In the genomic region with DNA sequence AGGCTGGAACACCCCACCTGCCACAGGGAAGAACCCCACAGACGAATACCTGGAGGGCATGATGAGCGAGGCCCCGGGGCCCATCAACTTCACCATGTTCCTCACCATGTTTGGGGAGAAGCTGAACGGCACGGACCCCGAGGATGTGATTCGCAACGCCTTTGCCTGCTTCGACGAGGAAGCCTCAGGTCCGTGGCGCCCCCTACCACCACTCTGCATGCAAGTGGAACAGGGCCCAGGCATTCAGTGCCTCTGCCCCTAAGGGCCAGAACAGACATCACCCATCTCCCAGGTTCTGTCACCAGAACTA, we compare ENCODE assay signal across 1 cellular context.
TF ChIP-seq lines count a peak whose summit lies in the region.

No MANE protein-coding gene starts in this region.

TF ChIP-seq in K562, 482 proteins besides CTCF, POLR2A, EP300 and RAD21 (continued from another document):
- TF ChIP-seq, protein P1, sequence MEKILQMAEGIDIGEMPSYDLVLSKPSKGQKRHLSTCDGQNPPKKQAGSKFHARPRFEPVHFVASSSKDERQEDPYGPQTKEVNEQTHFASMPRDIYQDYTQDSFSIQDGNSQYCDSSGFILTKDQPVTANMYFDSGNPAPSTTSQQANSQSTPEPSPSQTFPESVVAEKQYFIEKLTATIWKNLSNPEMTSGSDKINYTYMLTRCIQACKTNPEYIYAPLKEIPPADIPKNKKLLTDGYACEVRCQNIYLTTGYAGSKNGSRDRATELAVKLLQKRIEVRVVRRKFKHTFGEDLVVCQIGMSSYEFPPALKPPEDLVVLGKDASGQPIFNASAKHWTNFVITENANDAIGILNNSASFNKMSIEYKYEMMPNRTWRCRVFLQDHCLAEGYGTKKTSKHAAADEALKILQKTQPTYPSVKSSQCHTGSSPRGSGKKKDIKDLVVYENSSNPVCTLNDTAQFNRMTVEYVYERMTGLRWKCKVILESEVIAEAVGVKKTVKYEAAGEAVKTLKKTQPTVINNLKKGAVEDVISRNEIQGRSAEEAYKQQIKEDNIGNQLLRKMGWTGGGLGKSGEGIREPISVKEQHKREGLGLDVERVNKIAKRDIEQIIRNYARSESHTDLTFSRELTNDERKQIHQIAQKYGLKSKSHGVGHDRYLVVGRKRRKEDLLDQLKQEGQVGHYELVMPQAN (IDR thresholded peaks at IDR 0.05; ENCODE audit: borderline replicate concordance): no peak
- TF ChIP-seq ZBTB17 (CRISPR knock-in tag; IDR thresholded peaks at IDR 0.05) (no peak), MBD2 (IDR thresholded peaks at IDR 0.05; ENCODE audit: borderline replicate concordance, low read depth) (no peak), RAD51 (IDR thresholded peaks at IDR 0.05; ENCODE audit: borderline replicate concordance, low read depth) (no peak), KAT7 (CRISPR knock-in tag; IDR thresholded peaks at IDR 0.05; ENCODE audit: borderline replicate concordance) (no peak), PYGO2 (tag; IDR thresholded peaks at IDR 0.05) (no peak)
- TF ChIP-seq, protein P2, sequence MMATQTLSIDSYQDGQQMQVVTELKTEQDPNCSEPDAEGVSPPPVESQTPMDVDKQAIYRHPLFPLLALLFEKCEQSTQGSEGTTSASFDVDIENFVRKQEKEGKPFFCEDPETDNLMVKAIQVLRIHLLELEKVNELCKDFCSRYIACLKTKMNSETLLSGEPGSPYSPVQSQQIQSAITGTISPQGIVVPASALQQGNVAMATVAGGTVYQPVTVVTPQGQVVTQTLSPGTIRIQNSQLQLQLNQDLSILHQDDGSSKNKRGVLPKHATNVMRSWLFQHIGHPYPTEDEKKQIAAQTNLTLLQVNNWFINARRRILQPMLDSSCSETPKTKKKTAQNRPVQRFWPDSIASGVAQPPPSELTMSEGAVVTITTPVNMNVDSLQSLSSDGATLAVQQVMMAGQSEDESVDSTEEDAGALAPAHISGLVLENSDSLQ (IDR thresholded peaks at IDR 0.05): no peak
- TF ChIP-seq, protein P3, sequence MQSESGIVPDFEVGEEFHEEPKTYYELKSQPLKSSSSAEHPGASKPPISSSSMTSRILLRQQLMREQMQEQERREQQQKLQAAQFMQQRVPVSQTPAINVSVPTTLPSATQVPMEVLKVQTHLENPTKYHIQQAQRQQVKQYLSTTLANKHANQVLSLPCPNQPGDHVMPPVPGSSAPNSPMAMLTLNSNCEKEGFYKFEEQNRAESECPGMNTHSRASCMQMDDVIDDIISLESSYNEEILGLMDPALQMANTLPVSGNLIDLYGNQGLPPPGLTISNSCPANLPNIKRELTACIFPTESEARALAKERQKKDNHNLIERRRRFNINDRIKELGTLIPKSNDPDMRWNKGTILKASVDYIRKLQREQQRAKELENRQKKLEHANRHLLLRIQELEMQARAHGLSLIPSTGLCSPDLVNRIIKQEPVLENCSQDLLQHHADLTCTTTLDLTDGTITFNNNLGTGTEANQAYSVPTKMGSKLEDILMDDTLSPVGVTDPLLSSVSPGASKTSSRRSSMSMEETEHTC (IDR thresholded peaks at IDR 0.05): no peak
- TF ChIP-seq, protein P4, sequence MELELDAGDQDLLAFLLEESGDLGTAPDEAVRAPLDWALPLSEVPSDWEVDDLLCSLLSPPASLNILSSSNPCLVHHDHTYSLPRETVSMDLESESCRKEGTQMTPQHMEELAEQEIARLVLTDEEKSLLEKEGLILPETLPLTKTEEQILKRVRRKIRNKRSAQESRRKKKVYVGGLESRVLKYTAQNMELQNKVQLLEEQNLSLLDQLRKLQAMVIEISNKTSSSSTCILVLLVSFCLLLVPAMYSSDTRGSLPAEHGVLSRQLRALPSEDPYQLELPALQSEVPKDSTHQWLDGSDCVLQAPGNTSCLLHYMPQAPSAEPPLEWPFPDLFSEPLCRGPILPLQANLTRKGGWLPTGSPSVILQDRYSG (tag; conservative IDR thresholded peaks at IDR 0.05; ENCODE audit: low read depth): no peak
- TF ChIP-seq, protein P5, sequence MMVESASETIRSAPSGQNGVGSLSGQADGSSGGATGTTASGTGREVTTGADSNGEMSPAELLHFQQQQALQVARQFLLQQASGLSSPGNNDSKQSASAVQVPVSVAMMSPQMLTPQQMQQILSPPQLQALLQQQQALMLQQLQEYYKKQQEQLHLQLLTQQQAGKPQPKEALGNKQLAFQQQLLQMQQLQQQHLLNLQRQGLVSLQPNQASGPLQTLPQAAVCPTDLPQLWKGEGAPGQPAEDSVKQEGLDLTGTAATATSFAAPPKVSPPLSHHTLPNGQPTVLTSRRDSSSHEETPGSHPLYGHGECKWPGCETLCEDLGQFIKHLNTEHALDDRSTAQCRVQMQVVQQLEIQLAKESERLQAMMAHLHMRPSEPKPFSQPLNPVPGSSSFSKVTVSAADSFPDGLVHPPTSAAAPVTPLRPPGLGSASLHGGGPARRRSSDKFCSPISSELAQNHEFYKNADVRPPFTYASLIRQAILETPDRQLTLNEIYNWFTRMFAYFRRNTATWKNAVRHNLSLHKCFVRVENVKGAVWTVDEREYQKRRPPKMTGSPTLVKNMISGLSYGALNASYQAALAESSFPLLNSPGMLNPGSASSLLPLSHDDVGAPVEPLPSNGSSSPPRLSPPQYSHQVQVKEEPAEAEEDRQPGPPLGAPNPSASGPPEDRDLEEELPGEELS (CRISPR knock-in tag; IDR thresholded peaks at IDR 0.05; ENCODE audit: borderline replicate concordance): no peak
